Comparison of ENCODE assay signal across 12 cellular contexts in genomic region chr1:203934651-203935050, GRCh38.
A peak's percentile ranks its signal among the peaks of the same experiment; 100 is the strongest.
DNase-seq lines count a peak whose midpoint lies in the region; ATAC-seq and TF ChIP-seq lines count a peak whose summit lies in the region.
"Had no signal": no experiment of that assay in that cellular context is flagged by ENCODE, and none has a peak within 500 bp of the region (broad histone marks: within the 10 kb centered on the region; RNA-seq: fewer than 3 reads in every experiment).

No MANE protein-coding gene starts in this region.

- H3K4me1 ChIP-seq in PC-3 (ENCODE audit: insufficient read depth, low read length): peaks cover 14% of the 10 kb centered on the region

- ATAC-seq in PC-3 (no peak), HG03565 (IDR thresholded peaks at IDR 0.05; ENCODE audit: unreplicated experiment) (no peak)
- ATAC-seq: CD8-positive, alpha-beta T cell; HepG2 had no signal

- H3K9me3 ChIP-seq in MG63: no peaks in the 10 kb centered on the region; the same call in 1 of the 2 replicates
- no peaks in the 10 kb centered on the region for H3K9me3 ChIP-seq in PC-3 (ENCODE audit: low read length)
- H3K9me3 ChIP-seq: BLaER1 treated with 17β-estradiol and CSF1 and Interleukin-3, amounts not matched to agents 10 nM and 100 nM had no signal

- H2AFZ ChIP-seq in PC-3 (ENCODE audit: low read length): no peak overlapping the region

- H3K27ac ChIP-seq in PC-3 (ENCODE audit: low read length): no peak overlapping the region
- H3K27ac ChIP-seq: BLaER1 treated with 17β-estradiol and CSF1 and Interleukin-3, amounts not matched to agents 10 nM and 100 nM had no signal

- H3K4me3 ChIP-seq in MG63: no peak overlapping the region
- H3K4me3 ChIP-seq in PC-3 (ENCODE audit: low read length): no peak overlapping the region
- H3K4me3 ChIP-seq in fibroblast of mammary gland (ENCODE audit: control insufficient read depth, low read depth, low read length): no peak overlapping the region
- H3K4me3 ChIP-seq: BLaER1 treated with 17β-estradiol and CSF1 and Interleukin-3, amounts not matched to agents 10 nM and 100 nM had no signal

- CTCF ChIA-PET in PC-3 (lab: Charles Lee): interaction anchor here (1.5 kb wide), 1 partner anchor 63 kb away, joined by 5 read pairs; no protein-coding TSS in a partner anchor

- no TSS peak for BruUV-seq in PC-3 (replicated peaks; lab: Mats Ljungman, UMichigan)

- H3K9me2 ChIP-seq in PC-3 (replicated peaks; ENCODE audit: low read length): no peaks in the 10 kb centered on the region

- DNase-seq in MG63: peak; percentile 39
- DNase-seq in PC-3: no peak
- DNase-seq in fibroblast of mammary gland (ENCODE audit: low read depth): peak; percentile 41
- DNase-seq in NCI-H1436 (lab: John Stamatoyannopoulos, UW): no peak
- no peak for DNase-seq in NCI-H1105 treated with DMSO at 0.1 percent for 48 hours (lab: John Stamatoyannopoulos, UW)
- DNase-seq: Calu3; CD8-positive, alpha-beta T cell; DND-41; H9 had no signal

- no peaks in the 10 kb centered on the region for H3F3A ChIP-seq in PC-3 (ENCODE audit: low read length, unreplicated experiment)

- H3K9ac ChIP-seq in PC-3 (ENCODE audit: low read length): no peak overlapping the region
- H3K9ac ChIP-seq: BLaER1 treated with 17β-estradiol and CSF1 and Interleukin-3, amounts not matched to agents 10 nM and 100 nM had no signal

- no peaks in the 10 kb centered on the region for H3K79me2 ChIP-seq in PC-3 (ENCODE audit: low read length)

- no peaks in the 10 kb centered on the region for H4K20me1 ChIP-seq in PC-3 (ENCODE audit: low read length)
- H4K20me1 ChIP-seq: BLaER1 treated with 17β-estradiol and CSF1 and Interleukin-3, amounts not matched to agents 10 nM and 100 nM had no signal

- H3K4me2 ChIP-seq in PC-3 (ENCODE audit: low read length): 0 out of 2 replicates have a peak overlapping the region, but pooled peaks have one; percentile 2
- H3K4me2 ChIP-seq: BLaER1 treated with 17β-estradiol and CSF1 and Interleukin-3, amounts not matched to agents 10 nM and 100 nM had no signal

- no peaks in the 10 kb centered on the region for H3K36me3 ChIP-seq in MG63
- no peaks in the 10 kb centered on the region for H3K36me3 ChIP-seq in PC-3 (ENCODE audit: low read depth, low read length)
- H3K36me3 ChIP-seq: BLaER1 treated with 17β-estradiol and CSF1 and Interleukin-3, amounts not matched to agents 10 nM and 100 nM had no signal

- no peaks in the 10 kb centered on the region for H3K27me3 ChIP-seq in MG63
- H3K27me3 ChIP-seq in PC-3 (ENCODE audit: low read length): no peaks in the 10 kb centered on the region
- H3K27me3 ChIP-seq: BLaER1 treated with 17β-estradiol and CSF1 and Interleukin-3, amounts not matched to agents 10 nM and 100 nM had no signal

- intact Hi-C loops in PC-3 (cut with micrococcal nuclease): no loop called here

- POLR2A ChIA-PET in PC-3 (lab: Charles Lee; ENCODE audit: unreplicated experiment): no interaction called here

- TF ChIP-seq CTCF in PC-3 (conservative IDR thresholded peaks at IDR 0.05; ENCODE audit: low read depth, low read length) (no peak), fibroblast of mammary gland (conservative IDR thresholded peaks at IDR 0.05; ENCODE audit: control insufficient read depth, insufficient read depth, low read depth, low read length) (no peak)

Comparison
In these comparisons a context has a peak if more than half of its experiments do, and no peak if none do; other contexts are left out.
1. DNase-seq: peak in MG63 (single experiment) and fibroblast of mammary gland (single experiment); none in PC-3 (single experiment), NCI-H1436 (single experiment) and NCI-H1105 treated with DMSO at 0.1 percent for 48 hours (single experiment).